1 cellular context compared by ENCODE assay signal in the genomic region with DNA sequence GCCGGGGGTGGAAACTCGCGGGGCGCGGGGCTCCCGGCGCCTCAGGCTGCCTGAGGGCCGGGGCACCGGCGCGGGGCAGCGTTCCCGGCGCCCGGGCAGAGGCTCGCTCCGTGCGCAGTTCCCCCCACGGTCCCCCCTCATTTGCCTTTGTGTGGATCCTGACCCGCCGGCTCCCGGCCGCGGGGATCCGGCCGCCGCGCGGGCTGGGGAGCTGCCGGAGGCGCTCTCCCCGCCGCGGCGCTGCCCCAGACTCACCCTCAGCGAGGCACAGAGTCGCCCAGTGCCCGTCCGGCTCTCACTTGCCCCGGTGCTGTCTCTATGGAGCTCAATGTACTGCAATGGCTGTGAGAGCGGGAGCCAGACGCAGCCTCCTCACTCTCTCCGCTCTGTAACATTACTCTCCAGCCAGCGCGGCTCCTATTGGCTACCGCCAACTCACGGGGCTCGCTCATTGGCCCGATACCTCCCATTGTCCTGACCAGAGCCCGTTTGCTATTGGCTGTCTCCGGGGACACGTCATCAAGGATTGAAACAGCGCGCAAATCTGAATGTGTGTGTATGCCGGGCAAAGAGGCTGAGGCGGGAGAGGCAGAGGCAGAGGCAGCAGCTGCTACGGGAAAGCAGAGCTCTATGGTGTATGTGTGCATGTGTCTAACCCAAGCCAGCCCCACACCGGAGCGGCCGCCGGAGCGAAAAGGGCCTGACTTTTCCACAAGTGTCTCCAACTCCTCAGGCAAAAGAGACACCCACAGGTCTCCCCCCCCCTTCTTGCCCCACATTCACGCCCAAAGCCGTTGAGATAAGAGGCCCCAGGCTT.
TF ChIP-seq lines count a peak whose summit lies in the region.

Gene HMGB1, minus strand, starts transcription at position 396 of the 817 bp plus-strand sequence. CDS start 2,256 bp downstream, outside the sequence.

TF ChIP-seq in HepG2, 621 proteins besides CTCF, POLR2A, EP300 and RAD21 (continued from another document and continues in another):
- TF ChIP-seq, protein P1, sequence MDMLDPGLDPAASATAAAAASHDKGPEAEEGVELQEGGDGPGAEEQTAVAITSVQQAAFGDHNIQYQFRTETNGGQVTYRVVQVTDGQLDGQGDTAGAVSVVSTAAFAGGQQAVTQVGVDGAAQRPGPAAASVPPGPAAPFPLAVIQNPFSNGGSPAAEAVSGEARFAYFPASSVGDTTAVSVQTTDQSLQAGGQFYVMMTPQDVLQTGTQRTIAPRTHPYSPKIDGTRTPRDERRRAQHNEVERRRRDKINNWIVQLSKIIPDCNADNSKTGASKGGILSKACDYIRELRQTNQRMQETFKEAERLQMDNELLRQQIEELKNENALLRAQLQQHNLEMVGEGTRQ (IDR thresholded peaks at IDR 0.05; ENCODE audit: low read depth, low read length) = no peak
- TF ChIP-seq, protein P1 (CRISPR knock-in tag; IDR thresholded peaks at IDR 0.05; ENCODE audit: borderline replicate concordance) = no peak
- TF ChIP-seq ZNF510 (CRISPR knock-in tag; IDR thresholded peaks at IDR 0.05; ENCODE audit: low read depth) (no peak), ZKSCAN8 (CRISPR knock-in tag; IDR thresholded peaks at IDR 0.05; ENCODE audit: borderline replicate concordance) (no peak), SMAD3 (CRISPR knock-in tag; IDR thresholded peaks at IDR 0.05) (no peak), ZIK1 (CRISPR knock-in tag; IDR thresholded peaks at IDR 0.05; ENCODE audit: borderline replicate concordance, low read depth) (no peak), ETV6 (CRISPR knock-in tag; conservative IDR thresholded peaks at IDR 0.05) (no peak), NONO (IDR thresholded peaks at IDR 0.05) (no peak), NONO (CRISPR knock-in tag; conservative IDR thresholded peaks at IDR 0.05) (peak; percentile 72), PAWR (CRISPR knock-in tag; IDR thresholded peaks at IDR 0.05; ENCODE audit: borderline replicate concordance) (no peak), ZSCAN29 (CRISPR knock-in tag; conservative IDR thresholded peaks at IDR 0.05) (no peak), ZNF777 (CRISPR knock-in tag; IDR thresholded peaks at IDR 0.05) (no peak), SNAPC4 (CRISPR knock-in tag; IDR thresholded peaks at IDR 0.05) (no peak), ZUFSP (CRISPR knock-in tag; IDR thresholded peaks at IDR 0.05; ENCODE audit: borderline replicate concordance) (no peak), MYC (CRISPR knock-in tag; IDR thresholded peaks at IDR 0.05; ENCODE audit: borderline replicate concordance) (peak; percentile 57; the same call in 1 of the 2 replicates), ZNF136 (CRISPR knock-in tag; IDR thresholded peaks at IDR 0.05; ENCODE audit: low read depth) (no peak), POLR2G (IDR thresholded peaks at IDR 0.05; ENCODE audit: low read depth, low read length) (peak; percentile 92), RARA (CRISPR knock-in tag; IDR thresholded peaks at IDR 0.05) (no peak), AGO2 (optimal IDR thresholded peaks at IDR 0.05; ENCODE audit: low read depth, low read length) (peak; percentile 91), NFYC (CRISPR knock-in tag; IDR thresholded peaks at IDR 0.05) (peak; percentile 92), ISX (CRISPR knock-in tag; conservative IDR thresholded peaks at IDR 0.05) (no peak), EED (CRISPR knock-in tag; IDR thresholded peaks at IDR 0.05) (no peak)
- TF ChIP-seq, protein P2, sequence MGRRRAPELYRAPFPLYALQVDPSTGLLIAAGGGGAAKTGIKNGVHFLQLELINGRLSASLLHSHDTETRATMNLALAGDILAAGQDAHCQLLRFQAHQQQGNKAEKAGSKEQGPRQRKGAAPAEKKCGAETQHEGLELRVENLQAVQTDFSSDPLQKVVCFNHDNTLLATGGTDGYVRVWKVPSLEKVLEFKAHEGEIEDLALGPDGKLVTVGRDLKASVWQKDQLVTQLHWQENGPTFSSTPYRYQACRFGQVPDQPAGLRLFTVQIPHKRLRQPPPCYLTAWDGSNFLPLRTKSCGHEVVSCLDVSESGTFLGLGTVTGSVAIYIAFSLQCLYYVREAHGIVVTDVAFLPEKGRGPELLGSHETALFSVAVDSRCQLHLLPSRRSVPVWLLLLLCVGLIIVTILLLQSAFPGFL (CRISPR knock-in tag; IDR thresholded peaks at IDR 0.05) = no peak
- TF ChIP-seq, protein P3, sequence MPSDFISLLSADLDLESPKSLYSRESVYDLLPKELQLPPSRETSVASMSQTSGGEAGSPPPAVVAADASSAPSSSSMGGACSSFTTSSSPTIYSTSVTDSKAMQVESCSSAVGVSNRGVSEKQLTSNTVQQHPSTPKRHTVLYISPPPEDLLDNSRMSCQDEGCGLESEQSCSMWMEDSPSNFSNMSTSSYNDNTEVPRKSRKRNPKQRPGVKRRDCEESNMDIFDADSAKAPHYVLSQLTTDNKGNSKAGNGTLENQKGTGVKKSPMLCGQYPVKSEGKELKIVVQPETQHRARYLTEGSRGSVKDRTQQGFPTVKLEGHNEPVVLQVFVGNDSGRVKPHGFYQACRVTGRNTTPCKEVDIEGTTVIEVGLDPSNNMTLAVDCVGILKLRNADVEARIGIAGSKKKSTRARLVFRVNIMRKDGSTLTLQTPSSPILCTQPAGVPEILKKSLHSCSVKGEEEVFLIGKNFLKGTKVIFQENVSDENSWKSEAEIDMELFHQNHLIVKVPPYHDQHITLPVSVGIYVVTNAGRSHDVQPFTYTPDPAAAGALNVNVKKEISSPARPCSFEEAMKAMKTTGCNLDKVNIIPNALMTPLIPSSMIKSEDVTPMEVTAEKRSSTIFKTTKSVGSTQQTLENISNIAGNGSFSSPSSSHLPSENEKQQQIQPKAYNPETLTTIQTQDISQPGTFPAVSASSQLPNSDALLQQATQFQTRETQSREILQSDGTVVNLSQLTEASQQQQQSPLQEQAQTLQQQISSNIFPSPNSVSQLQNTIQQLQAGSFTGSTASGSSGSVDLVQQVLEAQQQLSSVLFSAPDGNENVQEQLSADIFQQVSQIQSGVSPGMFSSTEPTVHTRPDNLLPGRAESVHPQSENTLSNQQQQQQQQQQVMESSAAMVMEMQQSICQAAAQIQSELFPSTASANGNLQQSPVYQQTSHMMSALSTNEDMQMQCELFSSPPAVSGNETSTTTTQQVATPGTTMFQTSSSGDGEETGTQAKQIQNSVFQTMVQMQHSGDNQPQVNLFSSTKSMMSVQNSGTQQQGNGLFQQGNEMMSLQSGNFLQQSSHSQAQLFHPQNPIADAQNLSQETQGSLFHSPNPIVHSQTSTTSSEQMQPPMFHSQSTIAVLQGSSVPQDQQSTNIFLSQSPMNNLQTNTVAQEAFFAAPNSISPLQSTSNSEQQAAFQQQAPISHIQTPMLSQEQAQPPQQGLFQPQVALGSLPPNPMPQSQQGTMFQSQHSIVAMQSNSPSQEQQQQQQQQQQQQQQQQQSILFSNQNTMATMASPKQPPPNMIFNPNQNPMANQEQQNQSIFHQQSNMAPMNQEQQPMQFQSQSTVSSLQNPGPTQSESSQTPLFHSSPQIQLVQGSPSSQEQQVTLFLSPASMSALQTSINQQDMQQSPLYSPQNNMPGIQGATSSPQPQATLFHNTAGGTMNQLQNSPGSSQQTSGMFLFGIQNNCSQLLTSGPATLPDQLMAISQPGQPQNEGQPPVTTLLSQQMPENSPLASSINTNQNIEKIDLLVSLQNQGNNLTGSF (CRISPR knock-in tag; IDR thresholded peaks at IDR 0.05) = no peak
- TF ChIP-seq, protein P4, sequence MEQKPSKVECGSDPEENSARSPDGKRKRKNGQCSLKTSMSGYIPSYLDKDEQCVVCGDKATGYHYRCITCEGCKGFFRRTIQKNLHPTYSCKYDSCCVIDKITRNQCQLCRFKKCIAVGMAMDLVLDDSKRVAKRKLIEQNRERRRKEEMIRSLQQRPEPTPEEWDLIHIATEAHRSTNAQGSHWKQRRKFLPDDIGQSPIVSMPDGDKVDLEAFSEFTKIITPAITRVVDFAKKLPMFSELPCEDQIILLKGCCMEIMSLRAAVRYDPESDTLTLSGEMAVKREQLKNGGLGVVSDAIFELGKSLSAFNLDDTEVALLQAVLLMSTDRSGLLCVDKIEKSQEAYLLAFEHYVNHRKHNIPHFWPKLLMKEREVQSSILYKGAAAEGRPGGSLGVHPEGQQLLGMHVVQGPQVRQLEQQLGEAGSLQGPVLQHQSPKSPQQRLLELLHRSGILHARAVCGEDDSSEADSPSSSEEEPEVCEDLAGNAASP (CRISPR knock-in tag; IDR thresholded peaks at IDR 0.05; ENCODE audit: borderline replicate concordance) = no peak
- TF ChIP-seq, protein P5, sequence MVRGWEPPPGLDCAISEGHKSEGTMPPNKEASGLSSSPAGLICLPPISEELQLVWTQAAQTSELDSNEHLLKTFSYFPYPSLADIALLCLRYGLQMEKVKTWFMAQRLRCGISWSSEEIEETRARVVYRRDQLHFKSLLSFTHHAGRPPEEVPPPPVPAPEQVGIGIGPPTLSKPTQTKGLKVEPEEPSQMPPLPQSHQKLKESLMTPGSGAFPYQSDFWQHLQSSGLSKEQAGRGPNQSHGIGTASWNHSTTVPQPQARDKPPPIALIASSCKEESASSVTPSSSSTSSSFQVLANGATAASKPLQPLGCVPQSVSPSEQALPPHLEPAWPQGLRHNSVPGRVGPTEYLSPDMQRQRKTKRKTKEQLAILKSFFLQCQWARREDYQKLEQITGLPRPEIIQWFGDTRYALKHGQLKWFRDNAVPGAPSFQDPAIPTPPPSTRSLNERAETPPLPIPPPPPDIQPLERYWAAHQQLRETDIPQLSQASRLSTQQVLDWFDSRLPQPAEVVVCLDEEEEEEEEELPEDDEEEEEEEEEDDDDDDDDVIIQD (CRISPR knock-in tag; IDR thresholded peaks at IDR 0.05; ENCODE audit: low read depth) = no peak
- TF ChIP-seq, protein P6, sequence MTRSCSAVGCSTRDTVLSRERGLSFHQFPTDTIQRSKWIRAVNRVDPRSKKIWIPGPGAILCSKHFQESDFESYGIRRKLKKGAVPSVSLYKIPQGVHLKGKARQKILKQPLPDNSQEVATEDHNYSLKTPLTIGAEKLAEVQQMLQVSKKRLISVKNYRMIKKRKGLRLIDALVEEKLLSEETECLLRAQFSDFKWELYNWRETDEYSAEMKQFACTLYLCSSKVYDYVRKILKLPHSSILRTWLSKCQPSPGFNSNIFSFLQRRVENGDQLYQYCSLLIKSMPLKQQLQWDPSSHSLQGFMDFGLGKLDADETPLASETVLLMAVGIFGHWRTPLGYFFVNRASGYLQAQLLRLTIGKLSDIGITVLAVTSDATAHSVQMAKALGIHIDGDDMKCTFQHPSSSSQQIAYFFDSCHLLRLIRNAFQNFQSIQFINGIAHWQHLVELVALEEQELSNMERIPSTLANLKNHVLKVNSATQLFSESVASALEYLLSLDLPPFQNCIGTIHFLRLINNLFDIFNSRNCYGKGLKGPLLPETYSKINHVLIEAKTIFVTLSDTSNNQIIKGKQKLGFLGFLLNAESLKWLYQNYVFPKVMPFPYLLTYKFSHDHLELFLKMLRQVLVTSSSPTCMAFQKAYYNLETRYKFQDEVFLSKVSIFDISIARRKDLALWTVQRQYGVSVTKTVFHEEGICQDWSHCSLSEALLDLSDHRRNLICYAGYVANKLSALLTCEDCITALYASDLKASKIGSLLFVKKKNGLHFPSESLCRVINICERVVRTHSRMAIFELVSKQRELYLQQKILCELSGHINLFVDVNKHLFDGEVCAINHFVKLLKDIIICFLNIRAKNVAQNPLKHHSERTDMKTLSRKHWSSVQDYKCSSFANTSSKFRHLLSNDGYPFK (CRISPR knock-in tag; IDR thresholded peaks at IDR 0.05; ENCODE audit: borderline replicate concordance) = no peak
